Comparison of ENCODE assay signal across 1 cellular context in genomic region chr1:172322219-172323061, GRCh38.
TF ChIP-seq lines count a peak whose summit lies in the region.

No MANE protein-coding gene starts in this region.

TF ChIP-seq in HEK293, 187 proteins besides CTCF, POLR2A, EP300 and RAD21 (continued from another document and continues in another):
- TF ChIP-seq ZNF280D (tag by site-specific recombination; IDR thresholded peaks at IDR 0.05) = 0 out of 2 replicates have a peak, but pooled peaks have one; percentile 6
- TF ChIP-seq ZBTB11 (tag by site-specific recombination; conservative IDR thresholded peaks at IDR 0.05; ENCODE audit: low read depth) = 0 out of 2 replicates have a peak, but pooled peaks have one; percentile 2
- no peak for TF ChIP-seq KLF16 (tag by site-specific recombination; IDR thresholded peaks at IDR 0.05)
- peak; percentile 41; the same call in 1 of the 2 replicates for TF ChIP-seq ZNF629 (tag by site-specific recombination; IDR thresholded peaks at IDR 0.05)
- TF ChIP-seq OVOL3 (tag by site-specific recombination; IDR thresholded peaks at IDR 0.05) = no peak
- TF ChIP-seq ATF2 (tag by site-specific recombination; IDR thresholded peaks at IDR 0.05; ENCODE audit: low read depth) = no peak
- TF ChIP-seq ZNF169 (tag by site-specific recombination; IDR thresholded peaks at IDR 0.05) = no peak
- TF ChIP-seq ZNF292 (tag by site-specific recombination; IDR thresholded peaks at IDR 0.05; ENCODE audit: borderline replicate concordance, low read depth) = no peak
- peak; percentile 26; the same call in 1 of the 2 replicates for TF ChIP-seq ZIC2 (tag by site-specific recombination; IDR thresholded peaks at IDR 0.05)
- no peak for TF ChIP-seq ZNF391 (tag by site-specific recombination; IDR thresholded peaks at IDR 0.05; ENCODE audit: borderline replicate concordance, low read depth)
- peak; percentile 66; the same call in 1 of the 2 replicates for TF ChIP-seq ZNF366 (tag by site-specific recombination; conservative IDR thresholded peaks at IDR 0.05)
- peak; percentile 80; the same call in 1 of the 2 replicates for TF ChIP-seq ZNF660 (tag by site-specific recombination; IDR thresholded peaks at IDR 0.05)
- TF ChIP-seq RBAK (tag by site-specific recombination; IDR thresholded peaks at IDR 0.05) = no peak
- no peak for TF ChIP-seq ZNF473 (tag by site-specific recombination; IDR thresholded peaks at IDR 0.05)
- no peak for TF ChIP-seq ZBTB10 (tag by site-specific recombination; IDR thresholded peaks at IDR 0.05)
- peak; percentile 37; the same call in 1 of the 2 replicates for TF ChIP-seq ZBTB21 (tag by site-specific recombination; IDR thresholded peaks at IDR 0.05)
- TF ChIP-seq ZNF362 (tag by site-specific recombination; IDR thresholded peaks at IDR 0.05) = 0 out of 2 replicates have a peak, but pooled peaks have one; percentile 55
- no peak for TF ChIP-seq GLI4 (tag by site-specific recombination; IDR thresholded peaks at IDR 0.05)
- no peak for TF ChIP-seq ZNF521 (tag by site-specific recombination; IDR thresholded peaks at IDR 0.05)
- TF ChIP-seq ZNF518A (tag by site-specific recombination; conservative IDR thresholded peaks at IDR 0.05; ENCODE audit: low read depth) = peak; percentile 41; the same call in 1 of the 2 replicates
- TF ChIP-seq SP2 (tag by site-specific recombination; IDR thresholded peaks at IDR 0.05) = no peak
- TF ChIP-seq SP3 (tag by site-specific recombination; IDR thresholded peaks at IDR 0.05) = no peak
- TF ChIP-seq KLF8 (tag by site-specific recombination; IDR thresholded peaks at IDR 0.05) = no peak; the same call in 1 of the 2 replicates
- no peak for TF ChIP-seq YY2 (tag by site-specific recombination; IDR thresholded peaks at IDR 0.05)
- 0 out of 2 replicates have a peak, but pooled peaks have one; percentile 34 for TF ChIP-seq ZBTB17 (tag by site-specific recombination; IDR thresholded peaks at IDR 0.05)
- no peak for TF ChIP-seq ZNF148 (tag by site-specific recombination; IDR thresholded peaks at IDR 0.05; ENCODE audit: borderline replicate concordance)
- no peak; the same call in 1 of the 2 replicates for TF ChIP-seq PRDM1 (tag by site-specific recombination; IDR thresholded peaks at IDR 0.05)
- no peak for TF ChIP-seq ZNF791 (tag by site-specific recombination; IDR thresholded peaks at IDR 0.05)
- no peak for TF ChIP-seq TCF7L2 (IDR thresholded peaks at IDR 0.05; ENCODE audit: borderline replicate concordance, low read depth, low read length)
- TF ChIP-seq SCRT2 (tag by site-specific recombination; IDR thresholded peaks at IDR 0.05) = 0 out of 2 replicates have a peak, but pooled peaks have one; percentile 23
- TF ChIP-seq ZNF335 (tag by site-specific recombination; conservative IDR thresholded peaks at IDR 0.05) = peak; percentile 68; the same call in 1 of the 2 replicates
- TF ChIP-seq INSM2 (tag by site-specific recombination; IDR thresholded peaks at IDR 0.05) = no peak
- 0 out of 2 replicates have a peak, but pooled peaks have one; percentile 26 for TF ChIP-seq ZNF561 (tag by site-specific recombination; IDR thresholded peaks at IDR 0.05; ENCODE audit: borderline replicate concordance)
- no peak for TF ChIP-seq GLI2 (tag by site-specific recombination; IDR thresholded peaks at IDR 0.05; ENCODE audit: borderline replicate concordance, low read depth)
- no peak for TF ChIP-seq ZNF777 (tag by site-specific recombination; IDR thresholded peaks at IDR 0.05; ENCODE audit: borderline replicate concordance)
- TF ChIP-seq ZNF610 (tag by site-specific recombination; IDR thresholded peaks at IDR 0.05; ENCODE audit: borderline replicate concordance) = no peak
